24 cellular contexts compared by ENCODE assay signal in genomic region chr14:64244279-64244678, GRCh38. TPM values are rescaled to one million over a fixed set of nuclear protein-coding genes. Genes with fewer than 3 reads are reported as not detected.
A peak's percentile ranks its signal among the peaks of the same experiment; 100 is the strongest.
DNase-seq lines count a peak whose midpoint lies in the region; ATAC-seq, FAIRE-seq and TF ChIP-seq lines count a peak whose summit lies in the region.
"Had no signal": no experiment of that assay in that cellular context is flagged by ENCODE, and none has a peak within 500 bp of the region (broad histone marks: within the 10 kb centered on the region; RNA-seq: fewer than 3 reads in every experiment).

No MANE protein-coding gene starts in this region.

- CTCF ChIA-PET in SK-N-SH (lab: Yijun Ruan, JAX), result interaction anchor here (1.2 kb wide), 1 partner anchor 43 kb away, joined by 3 read pairs; no protein-coding TSS in a partner anchor

- H3K27me3 ChIP-seq in SK-N-SH (ENCODE audit: insufficient read depth) (no peaks in the 10 kb centered on the region), prostate gland (replicated peaks; ENCODE audit: insufficient read depth) (no peaks in the 10 kb centered on the region)
- H3K27me3 ChIP-seq: BLaER1 treated with 17β-estradiol and CSF1 and Interleukin-3, amounts not matched to agents 10 nM and 100 nM; esophagus squamous epithelium; spleen; vagina had no signal

- no peak overlapping the region for H3K4me3 ChIP-seq in SK-N-SH (ENCODE audit: low read depth in 2 of 2, low read length in 1 of 2)
- no peak overlapping the region for H3K4me3 ChIP-seq in prostate gland
- H3K4me3 ChIP-seq: A549; BLaER1 treated with 17β-estradiol and CSF1 and Interleukin-3, amounts not matched to agents 10 nM and 100 nM; esophagus squamous epithelium; psoas muscle; spleen; vagina had no signal

- TF ChIP-seq POLR2A in prostate gland (IDR thresholded peaks at IDR 0.05) (no peak), H54 (IDR thresholded peaks at IDR 0.05; ENCODE audit: low read depth, low read length) (no peak)

- H3K9me3 ChIP-seq in SK-N-SH (no peaks in the 10 kb centered on the region), prostate gland (no peaks in the 10 kb centered on the region)
- H3K9me3 ChIP-seq: A549, esophagus squamous epithelium, psoas muscle, spleen, vagina had no signal

- no peak overlapping the region for H3K4me2 ChIP-seq in SK-N-SH
- H3K4me2 ChIP-seq: A549; BLaER1 treated with 17β-estradiol and CSF1 and Interleukin-3, amounts not matched to agents 10 nM and 100 nM had no signal

- POLR2A ChIA-PET in SK-N-SH (lab: Yijun Ruan, JAX), result no interaction called here

- H3K9ac ChIP-seq in SK-N-SH, result no peak overlapping the region
- H3K9ac ChIP-seq: BLaER1 treated with 17β-estradiol and CSF1 and Interleukin-3, amounts not matched to agents 10 nM and 100 nM had no signal

- no peaks in the 10 kb centered on the region for H3K9me2 ChIP-seq in SK-N-SH

- no peaks in the 10 kb centered on the region for H4K20me1 ChIP-seq in SK-N-SH (ENCODE audit: insufficient read depth)
- H4K20me1 ChIP-seq: BLaER1 treated with 17β-estradiol and CSF1 and Interleukin-3, amounts not matched to agents 10 nM and 100 nM had no signal

- H3K36me3 ChIP-seq in SK-N-SH (replicated peaks in 1 of 2; ENCODE audit: control insufficient read depth in 1 of 2, insufficient read depth in 2 of 2, low read length in 1 of 2) (no peaks in the 10 kb centered on the region), prostate gland (no peaks in the 10 kb centered on the region)
- H3K36me3 ChIP-seq: BLaER1 treated with 17β-estradiol and CSF1 and Interleukin-3, amounts not matched to agents 10 nM and 100 nM; esophagus squamous epithelium; spleen; vagina had no signal

- TF ChIP-seq CTCF in SK-N-SH (IDR thresholded peaks at IDR 0.05), result no peak
- TF ChIP-seq CTCF in prostate gland (IDR thresholded peaks at IDR 0.05), result no peak

- intact Hi-C loops in prostate gland (cut with DNase I), result no loop called here

- FAIRE-seq in H54 (lab: Jason Lieb, UNC), result no peak
- FAIRE-seq: A549 had no signal

- no peaks in the 10 kb centered on the region for H3F3A ChIP-seq in SK-N-SH (replicated peaks; ENCODE audit: insufficient read depth)

- H3K79me2 ChIP-seq in SK-N-SH (ENCODE audit: insufficient read depth), result no peaks in the 10 kb centered on the region

- TF ChIP-seq EP300 in SK-N-SH (IDR thresholded peaks at IDR 0.05; ENCODE audit: borderline replicate concordance in 1 of 2, low read depth in 1 of 2, low read length in 1 of 2), result no peak

- H2AFZ ChIP-seq in SK-N-SH (ENCODE audit: low read depth), result no peak overlapping the region

- H3K4me1 ChIP-seq in SK-N-SH (ENCODE audit: control insufficient read depth in 1 of 2, insufficient read depth in 2 of 2, low read depth in 1 of 2, low read length in 1 of 2), result no peaks in the 10 kb centered on the region
- H3K4me1 ChIP-seq in prostate gland (replicated peaks), result no peaks in the 10 kb centered on the region
- H3K4me1 ChIP-seq: A549; BLaER1 treated with 17β-estradiol and CSF1 and Interleukin-3, amounts not matched to agents 10 nM and 100 nM; psoas muscle; spleen; vagina had no signal

- 69% methylated on average over 4 of the region's 4 CpGs for WGBS in SK-N-SH (ENCODE audit: low lambda C conversion rate)
- WGBS in prostate gland, result 26% methylated on average over 4 of the region's 4 CpGs

- no peak for TF ChIP-seq RAD21 in SK-N-SH (IDR thresholded peaks at IDR 0.05; ENCODE audit: low read length)

- no peak overlapping the region for H3K27ac ChIP-seq in SK-N-SH (ENCODE audit: low read depth in 2 of 2, low read length in 1 of 2)
- H3K27ac ChIP-seq in prostate gland, result no peak overlapping the region
- H3K27ac ChIP-seq: A549; BLaER1 treated with 17β-estradiol and CSF1 and Interleukin-3, amounts not matched to agents 10 nM and 100 nM; esophagus squamous epithelium; psoas muscle; spleen; vagina had no signal

- ATAC-seq in SK-N-SH treated with all-trans-retinoic acid at 6 μM for 48 hours, result no peak
- no peak for ATAC-seq in GM18498 (IDR thresholded peaks at IDR 0.05; ENCODE audit: unreplicated experiment)
- ATAC-seq: A549, psoas muscle had no signal

- DNase-seq in SK-N-SH (no peak), astrocyte of the hippocampus (ENCODE audit: low read depth, low spot score) (peak; percentile 50), foreskin melanocyte (peak; percentile 52), prostate gland (ENCODE audit: low spot score) (peak; percentile 14), H54 (ENCODE audit: insufficient read length, low spot score) (no peak)
- no peak for DNase-seq in activated CD8-positive, alpha-beta memory T cell treated with anti-CD3 and anti-CD28 coated beads, Interleukin-2, amount 50 U/mL, for 48 hours
- DNase-seq: activated CD4-positive, alpha-beta T cell treated with anti-CD3 and anti-CD28 coated beads, Interleukin-2, amount 10 ng/mL, durations not matched to agents 7 days and 5 days; activated gamma-delta T cell; esophagus squamous epithelium; GDM1; hippocampal formation; islet precursor cell; NCI-H1436 treated with DMSO at 0.1 percent for 48 hours; NCI-H345; nephron progenitor cell; spleen had no signal

TF ChIP-seq in SK-N-SH, 30 proteins besides CTCF, POLR2A, EP300 and RAD21:
- TF ChIP-seq NFIC (IDR thresholded peaks at IDR 0.05; ENCODE audit: borderline replicate concordance), result peak; percentile 17; the same call in 1 of the 2 replicates
- TF ChIP-seq FOXJ3 (CRISPR knock-in tag; IDR thresholded peaks at IDR 0.05), result no peak
TF ChIP-seq in SK-N-SH: peak in this region for 1.

TF ChIP-seq in SK-N-SH treated with all-trans-retinoic acid at 6 μM for 48 hours, 23 proteins besides CTCF, POLR2A, EP300 and RAD21:
- TF ChIP-seq TOX (CRISPR knock-in tag; IDR thresholded peaks at IDR 0.05; ENCODE audit: borderline replicate concordance) (no peak), ISL1 (CRISPR knock-in tag; IDR thresholded peaks at IDR 0.05) (no peak), SNAI2 (CRISPR knock-in tag; IDR thresholded peaks at IDR 0.05) (no peak), PPARA (CRISPR knock-in tag; IDR thresholded peaks at IDR 0.05; ENCODE audit: borderline replicate concordance) (no peak), PATZ1 (CRISPR knock-in tag; IDR thresholded peaks at IDR 0.05; ENCODE audit: borderline replicate concordance) (no peak), ZC3H10 (CRISPR knock-in tag; IDR thresholded peaks at IDR 0.05) (no peak), TCF4 (CRISPR knock-in tag; IDR thresholded peaks at IDR 0.05; ENCODE audit: borderline replicate concordance) (no peak), ARNTL (CRISPR knock-in tag; IDR thresholded peaks at IDR 0.05; ENCODE audit: borderline replicate concordance, low read depth) (no peak), ZNF565 (CRISPR knock-in tag; conservative IDR thresholded peaks at IDR 0.05; ENCODE audit: low read depth) (no peak), ZNF8 (CRISPR knock-in tag; IDR thresholded peaks at IDR 0.05) (no peak), CSDC2 (CRISPR knock-in tag; IDR thresholded peaks at IDR 0.05) (no peak), POU6F1 (CRISPR knock-in tag; IDR thresholded peaks at IDR 0.05; ENCODE audit: borderline replicate concordance, low read depth) (no peak), GLIS3 (CRISPR knock-in tag; IDR thresholded peaks at IDR 0.05) (no peak), ESRRG (CRISPR knock-in tag; IDR thresholded peaks at IDR 0.05) (no peak)
TF ChIP-seq in SK-N-SH treated with all-trans-retinoic acid at 6 μM for 48 hours: peak in this region for 0.

RNA-seq across cellular contexts. Expression of gene ESR2, which starts 49.9 kb away (rescaled TPM):
- 0.03 TPM in 2 replicates for polyA plus RNA-seq in SK-N-SH (2012; rRNA removed)
- polyA plus RNA-seq in SK-N-SH (2012; cell fraction: cytosol; rRNA removed), result 0.04 TPM in 2 replicates
- 0.18 and 0.22 TPM in 2 replicates for polyA plus RNA-seq in SK-N-SH (2012; cell fraction: nucleus; rRNA removed)
- 10 to 100 TPM in 1 of 2 donors, under 1 TPM in 1; 0.68 to 21.4 TPM for total RNA-seq in prostate gland
- total RNA-seq: activated CD4-positive, alpha-beta T cell treated with anti-CD3 and anti-CD28 coated beads, Interleukin-2, amount 10 ng/mL, durations not matched to agents 7 days and 5 days; H4; HT-29 had no signal

Comparison
In these comparisons a context has a peak if more than half of its experiments do, and no peak if none do; other contexts are left out.
1. DNase-seq: peak in astrocyte of the hippocampus (single experiment), foreskin melanocyte (single experiment) and prostate gland (single experiment); none in SK-N-SH (single experiment), H54 (single experiment) and activated CD8-positive, alpha-beta memory T cell treated with anti-CD3 and anti-CD28 coated beads, Interleukin-2, amount 50 U/mL, for 48 hours (single experiment).